1 cellular context compared by ENCODE assay signal in the genomic region with DNA sequence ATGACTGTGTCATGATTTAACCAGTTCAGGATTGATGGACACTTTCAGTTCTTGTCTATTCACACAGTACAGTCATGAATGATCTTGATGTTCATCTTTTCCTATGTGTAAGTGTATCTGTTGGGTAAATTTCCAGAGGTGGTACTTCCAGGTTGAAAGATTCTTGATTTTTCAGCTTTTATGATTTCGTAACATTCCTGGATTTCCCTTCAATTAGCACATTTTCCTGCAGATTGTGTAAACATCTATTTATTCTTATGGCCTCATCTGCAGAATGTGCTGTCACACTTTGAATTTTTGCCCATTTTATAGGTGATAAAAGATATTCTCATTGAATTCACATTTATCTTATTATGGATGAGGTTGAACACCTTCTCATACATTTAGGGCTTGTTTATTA.
TF ChIP-seq lines count a peak whose summit lies in the region.

No MANE protein-coding gene starts in this region.

TF ChIP-seq in HepG2, 621 proteins besides CTCF, POLR2A, EP300 and RAD21 (continued from another document):
- no peak for TF ChIP-seq MYC (CRISPR knock-in tag; IDR thresholded peaks at IDR 0.05; ENCODE audit: borderline replicate concordance)
TF ChIP-seq in HepG2: peak in this region for 1.
